ENCODE assay signal across 16 cellular contexts in the genomic region with DNA sequence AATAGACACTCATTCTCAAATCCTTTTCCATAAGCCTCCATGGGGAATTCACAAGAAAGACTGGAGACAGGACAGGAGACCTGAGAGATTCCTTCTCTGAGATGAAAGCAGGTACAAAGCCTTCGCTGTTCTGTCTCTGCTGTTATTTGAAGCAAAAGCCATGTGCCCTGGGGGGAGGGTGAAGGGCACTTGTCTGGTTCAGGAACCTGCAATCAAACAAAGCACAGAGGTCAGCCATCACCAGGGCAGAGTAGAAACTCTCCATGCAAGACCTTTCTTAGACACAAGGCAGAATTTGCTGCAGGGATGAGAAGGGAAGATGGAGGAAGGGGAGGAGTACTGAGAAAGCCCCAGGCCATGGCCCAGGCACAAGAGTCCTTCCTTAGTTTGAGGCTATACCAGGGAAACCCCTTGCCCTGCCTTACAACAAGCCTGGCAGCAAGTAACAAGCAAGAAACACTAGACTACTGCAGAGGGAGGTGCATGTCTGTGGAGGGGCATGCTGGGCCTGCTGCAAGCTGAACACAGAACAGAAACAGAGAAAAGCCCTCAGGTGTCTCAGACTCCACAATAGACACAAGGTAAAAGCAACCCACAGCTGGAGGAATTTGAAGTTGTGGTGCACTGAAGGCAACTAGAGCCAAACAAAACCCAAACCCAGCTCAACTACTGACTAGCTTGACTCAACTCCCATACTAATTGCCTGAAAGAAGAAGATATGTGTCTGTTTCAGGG. TPM values are rescaled to one million over a fixed set of nuclear protein-coding genes. Genes with fewer than 3 reads are reported as not detected.
DNase-seq lines count a peak whose midpoint lies in the region; ATAC-seq and TF ChIP-seq lines count a peak whose summit lies in the region.
"Had no signal": no experiment of that assay in that cellular context is flagged by ENCODE, and none has a peak within 500 bp of the region (broad histone marks: within the 10 kb centered on the region; RNA-seq: fewer than 3 reads in every experiment).

No MANE protein-coding gene starts in this region.

- no peak overlapping the region for H3K9ac ChIP-seq in neuronal stem cell (ENCODE audit: low read depth, low read length, poor library complexity)

- H3K36me3 ChIP-seq in neuronal stem cell (replicated peaks in 1 of 2; ENCODE audit: control insufficient read depth in 2 of 2, insufficient read depth in 2 of 2, low read length in 2 of 2) (no peaks in the 10 kb centered on the region), psoas muscle (ENCODE audit: insufficient read depth in 1 of 2, low read depth in 1 of 2) (no peaks in the 10 kb centered on the region)
- H3K36me3 ChIP-seq: esophagus muscularis mucosa had no signal

- H4K91ac ChIP-seq in neuronal stem cell (ENCODE audit: low read depth, low read length, poor library complexity) = no peak overlapping the region

- peak; percentile 55 for ATAC-seq in GM18873 (IDR thresholded peaks at IDR 0.05; ENCODE audit: low FRiP score, unreplicated experiment)
- ATAC-seq in GM21529 (IDR thresholded peaks at IDR 0.05; ENCODE audit: unreplicated experiment) = peak; percentile 78
- peak; percentile 62 for ATAC-seq in HG03108 (IDR thresholded peaks at IDR 0.05; ENCODE audit: unreplicated experiment)
- no peak for ATAC-seq in psoas muscle

- no peak for TF ChIP-seq CTCF in psoas muscle (IDR thresholded peaks at IDR 0.05)

- no peak overlapping the region for H2BK120ac ChIP-seq in neuronal stem cell (ENCODE audit: low read depth, low read length)

- H3K4me1 ChIP-seq in neuronal stem cell (ENCODE audit: control insufficient read depth in 2 of 2, insufficient read depth in 1 of 2, low read depth in 1 of 2, low read length in 2 of 2) = peaks cover 5 to 8% of the 10 kb centered on the region in 2 donors
- H3K4me1 ChIP-seq in psoas muscle = peaks cover 8% of the 10 kb centered on the region

- H2BK5ac ChIP-seq in neuronal stem cell (ENCODE audit: low read length) = no peak overlapping the region

- no peak overlapping the region for H2AK5ac ChIP-seq in neuronal stem cell (ENCODE audit: low read depth, low read length)

- H3K23ac ChIP-seq in neuronal stem cell (ENCODE audit: low read depth, low read length, poor library complexity) = no peak overlapping the region

- H3K18ac ChIP-seq in neuronal stem cell (ENCODE audit: low read length) = no peak overlapping the region

- no peak overlapping the region for H3K4me3 ChIP-seq in neuronal stem cell (ENCODE audit: low read length in 2 of 2)
- H3K4me3 ChIP-seq in psoas muscle = no peak overlapping the region
- H3K4me3 ChIP-seq: esophagus muscularis mucosa had no signal

- H2AFZ ChIP-seq in neuronal stem cell (ENCODE audit: low read length) = peak overlapping the region; percentile 60

- H3K27me3 ChIP-seq in neuronal stem cell (ENCODE audit: control insufficient read depth in 3 of 3, insufficient read depth in 3 of 3, low read depth in 1 of 3, low read length in 3 of 3) = no peaks in the 10 kb centered on the region
- H3K27me3 ChIP-seq in psoas muscle (ENCODE audit: insufficient read depth in 3 of 3, low read length in 2 of 3) = no peaks in the 10 kb centered on the region
- H3K27me3 ChIP-seq: esophagus muscularis mucosa had no signal

- H3K79me1 ChIP-seq in neuronal stem cell (ENCODE audit: low read depth, low read length) = no peaks in the 10 kb centered on the region

- intact Hi-C loops in psoas muscle (cut with DNase I) = no loop called here

- H4K8ac ChIP-seq in neuronal stem cell (ENCODE audit: low read depth, low read length) = no peak overlapping the region

- H2BK15ac ChIP-seq in neuronal stem cell (ENCODE audit: low read length) = no peak overlapping the region

- no CpG with 5 or more reads among the region's 1 CpG for WGBS in neuronal stem cell (ENCODE audit: extremely low coverage in 2 of 2, insufficient read length in 2 of 2, insufficient replicate concordance in 1 of 2), 2 donors
- WGBS in psoas muscle, 3 donors = 0 to 98% (median 95%) methylated on average over 1 of the region's 1 CpG

- no peak overlapping the region for H3K4ac ChIP-seq in neuronal stem cell (ENCODE audit: low read length)

- no peak overlapping the region for H2BK12ac ChIP-seq in neuronal stem cell (ENCODE audit: low read length)

- H3K27ac ChIP-seq in neuronal stem cell (replicated peaks; ENCODE audit: low read length) = no peak overlapping the region
- no peak overlapping the region for H3K27ac ChIP-seq in psoas muscle
- H3K27ac ChIP-seq: esophagus muscularis mucosa, RWPE1 had no signal

- no peak overlapping the region for H3K14ac ChIP-seq in neuronal stem cell (ENCODE audit: low read length)

- no peak overlapping the region for H3K4me2 ChIP-seq in neuronal stem cell (ENCODE audit: insufficient read depth, low read length, poor library complexity, severe bottlenecking)

- no peak for TF ChIP-seq POLR2A in erythroblast (IDR thresholded peaks at IDR 0.05; ENCODE audit: low read length)

- DNase-seq in neuronal stem cell (ENCODE audit: low spot score) (no peak), erythroblast (lab: John Stamatoyannopoulos, UW) (no peak), medulla oblongata (ENCODE audit: extremely low spot score) (no peak), psoas muscle (no peak), DMS114 treated with DMSO at 0.1 percent for 48 hours (lab: John Stamatoyannopoulos, UW; ENCODE audit: unreplicated experiment) (no peak)
- DNase-seq: activated CD8-positive, alpha-beta memory T cell treated with anti-CD3 and anti-CD28 coated beads for 24 hours; activated naive CD4-positive, alpha-beta T cell treated with anti-CD3 and anti-CD28 coated beads, Interleukin-2, amount 50 U/mL, for 16 hours; C1 segment of cervical spinal cord; cerebellar nuclear complex; NCI-H446 treated with DMSO at 0.1 percent for 48 hours had no signal

- no peaks in the 10 kb centered on the region for H3K9me3 ChIP-seq in neuronal stem cell (replicated peaks in 1 of 2; ENCODE audit: control insufficient read depth in 2 of 2, insufficient read depth in 1 of 2, low read depth in 1 of 2, low read length in 2 of 2)
- H3K9me3 ChIP-seq in psoas muscle = no peaks in the 10 kb centered on the region
- H3K9me3 ChIP-seq: esophagus muscularis mucosa had no signal

RNA-seq across cellular contexts. Expression of a gene that starts 7.8 kb away (rescaled TPM):
- not detected for polyA plus RNA-seq in neuronal stem cell (2013, experiment 1 of 2)
- polyA plus RNA-seq in neuronal stem cell (2013, experiment 2 of 2) = not detected
- under 1 TPM in 2 of 4 donors, not detected in 2; 0.17 to 0.19 TPM for total RNA-seq in psoas muscle
- under 1 TPM; 0.14 to 0.39 (median 0.17) TPM for polyA plus RNA-seq in psoas muscle
- total RNA-seq: renal cortical epithelial cell had no signal

RNA-seq across cellular contexts. Expression of a gene that starts 34.6 kb away (rescaled TPM):
- not detected for polyA plus RNA-seq in neuronal stem cell (2013, experiment 1 of 2)
- polyA plus RNA-seq in neuronal stem cell (2013, experiment 2 of 2) = not detected
- 100 to 1,000 TPM in 1 of 4 donors, 10 to 100 TPM in 3; 60.2 to 159 (median 82.0) TPM for total RNA-seq in psoas muscle
- polyA plus RNA-seq in psoas muscle = 10 to 100 TPM; 57.3 to 83.5 (median 57.5) TPM

RNA-seq across cellular contexts. Expression of a gene that starts 37.1 kb away (rescaled TPM):
- not detected for polyA plus RNA-seq in neuronal stem cell (2013, experiment 1 of 2)
- polyA plus RNA-seq in neuronal stem cell (2013, experiment 2 of 2) = not detected
- total RNA-seq in psoas muscle = not detected
- under 1 TPM in 2 of 3 donors, not detected in 1; 0.04 to 0.05 TPM for polyA plus RNA-seq in psoas muscle

RNA-seq across cellular contexts. Expression of a gene that starts 47.6 kb away (rescaled TPM):
- polyA plus RNA-seq in neuronal stem cell (2013, experiment 1 of 2) = 7.3 TPM
- 6.9 TPM for polyA plus RNA-seq in neuronal stem cell (2013, experiment 2 of 2)
- 1 to 10 TPM in 3 of 4 donors, under 1 TPM in 1; 0.78 to 2.3 (median 1.6) TPM for total RNA-seq in psoas muscle
- polyA plus RNA-seq in psoas muscle = 1 to 10 TPM in 2 of 3 donors, under 1 TPM in 1; 0.49 to 4.0 (median 1.8) TPM

RNA-seq across cellular contexts. Expression of a gene that starts 47.8 kb away (rescaled TPM):
- 108 TPM for polyA plus RNA-seq in neuronal stem cell (2013, experiment 1 of 2)
- polyA plus RNA-seq in neuronal stem cell (2013, experiment 2 of 2) = 110 TPM
- total RNA-seq in psoas muscle = 10 to 100 TPM; 34.6 to 68.0 (median 58.3) TPM
- polyA plus RNA-seq in psoas muscle = 10 to 100 TPM; 22.7 to 48.7 (median 43.0) TPM

Comparison
In these comparisons a context has a peak if more than half of its experiments do, and no peak if none do; other contexts are left out.
1. ATAC-seq: peak in GM18873 (single experiment), GM21529 (single experiment) and HG03108 (single experiment); none in psoas muscle (0 of 4).